In genomic region chr1:201795066-201795465, GRCh38 we compare ENCODE assay signal across 8 cellular contexts. TPM values are rescaled to one million over a fixed set of nuclear protein-coding genes. Genes with fewer than 3 reads are reported as not detected.
DNase-seq lines count a peak whose midpoint lies in the region; ATAC-seq and TF ChIP-seq lines count a peak whose summit lies in the region.

No MANE protein-coding gene starts in this region.

- H3K27ac Mint-ChIP-seq in glutamatergic neuron (ENCODE audit: unreplicated experiment), result no peak overlapping the region
- no peak overlapping the region for H3K27ac Mint-ChIP-seq in activated T-cell treated with anti-CD3 and anti-CD28 coated beads, Interleukin-2, amount 50 U/mL, for 24 hours
- no peak overlapping the region for H3K27ac Mint-ChIP-seq in stimulated activated effector memory CD8-positive, alpha-beta T cell treated with anti-CD3 and anti-CD28 coated beads, Interleukin-12 subunit alpha, Interleukin-12 subunit beta, amount 100 ng/mL, for 72 hours

- intact Hi-C loops in PC-9 (cut with micrococcal nuclease; ENCODE audit: unreplicated experiment), result no loop called here
- intact Hi-C loops in left lung (cut with DNase I), result loop anchor here in 1 of 2 donors (10.0 kb wide), 1 partner anchor 90 kb away; no protein-coding TSS in a partner anchor

- no peak overlapping the region for H3K4me3 Mint-ChIP-seq in glutamatergic neuron (ENCODE audit: unreplicated experiment)
- H3K4me3 Mint-ChIP-seq in activated T-cell treated with anti-CD3 and anti-CD28 coated beads, Interleukin-2, amount 50 U/mL, for 24 hours, result no peak overlapping the region
- H3K4me3 Mint-ChIP-seq in stimulated activated effector memory CD8-positive, alpha-beta T cell treated with anti-CD3 and anti-CD28 coated beads, Interleukin-12 subunit alpha, Interleukin-12 subunit beta, amount 100 ng/mL, for 72 hours, result no peak overlapping the region

- H2AFZ ChIP-seq in GM23248 (no peak overlapping the region), PC-9 (no peak overlapping the region)

- no peak overlapping the region for H3K9ac ChIP-seq in GM23248

- H3K27me3 ChIP-seq in GM23248 (replicated peaks; ENCODE audit: insufficient read depth) (no peaks in the 10 kb centered on the region), PC-9 (ENCODE audit: insufficient read depth, low read depth) (no peaks in the 10 kb centered on the region), left lung (no peaks in the 10 kb centered on the region), MG63 (no peaks in the 10 kb centered on the region)

- no TSS peak for BruUV-seq in PC-9 (replicated peaks; lab: Mats Ljungman, UMichigan)

- H3K4me3 ChIP-seq in AG04449 (ENCODE audit: low read depth, low read length), result no peak overlapping the region
- H3K4me3 ChIP-seq in GM23248, result no peak overlapping the region
- no peak overlapping the region for H3K4me3 ChIP-seq in PC-9
- H3K4me3 ChIP-seq in left lung, result no peak overlapping the region
- H3K4me3 ChIP-seq in MG63, result no peak overlapping the region

- peaks cover 75% of the 10 kb centered on the region for H3F3A ChIP-seq in GM23248 (ENCODE audit: insufficient read depth)
- 0 out of 2 replicates have a peak, but pooled peaks cover 7% of the 10 kb centered on the region for H3F3A ChIP-seq in PC-9 (ENCODE audit: insufficient read depth, low read depth)

- peaks cover 9% of the 10 kb centered on the region for H3K36me3 Mint-ChIP-seq in glutamatergic neuron (ENCODE audit: unreplicated experiment)
- no peaks in the 10 kb centered on the region for H3K36me3 Mint-ChIP-seq in activated T-cell treated with anti-CD3 and anti-CD28 coated beads, Interleukin-2, amount 50 U/mL, for 24 hours (ENCODE audit: low read depth)
- no peaks in the 10 kb centered on the region for H3K36me3 Mint-ChIP-seq in stimulated activated effector memory CD8-positive, alpha-beta T cell treated with anti-CD3 and anti-CD28 coated beads, Interleukin-12 subunit alpha, Interleukin-12 subunit beta, amount 100 ng/mL, for 72 hours

- in situ Hi-C loops in GM23248 (cut with MboI), result loop anchor here (10.0 kb wide), 1 partner anchor 240 kb away; no protein-coding TSS in a partner anchor

- H3K36me3 ChIP-seq in GM23248 (ENCODE audit: low read depth) (peaks cover 64% of the 10 kb centered on the region), PC-9 (ENCODE audit: low read depth) (peaks cover 5% of the 10 kb centered on the region; the same call in 1 of the 2 replicates), left lung (peaks cover 0 to 24% of the 10 kb centered on the region in 2 donors), MG63 (peaks cover 91% of the 10 kb centered on the region)

- POLR2A ChIA-PET in AG04449 (lab: Yijun Ruan, JAX), result interaction anchor here (1.3 kb wide), 1 partner anchor 82 kb away, joined by 4 read pairs; no protein-coding TSS in a partner anchor
- POLR2A ChIA-PET in PC-9 (lab: Charles Lee; ENCODE audit: unreplicated experiment), result interaction anchor here (0.6 to 0.7 kb wide), 2 partner anchors 49 to 85 kb away, joined by 4 to 8 read pairs; no protein-coding TSS in a partner anchor

- peaks cover 14% of the 10 kb centered on the region for H3K9me3 Mint-ChIP-seq in glutamatergic neuron (ENCODE audit: unreplicated experiment)
- H3K9me3 Mint-ChIP-seq in activated T-cell treated with anti-CD3 and anti-CD28 coated beads, Interleukin-2, amount 50 U/mL, for 24 hours, result no peaks in the 10 kb centered on the region
- no peaks in the 10 kb centered on the region for H3K9me3 Mint-ChIP-seq in stimulated activated effector memory CD8-positive, alpha-beta T cell treated with anti-CD3 and anti-CD28 coated beads, Interleukin-12 subunit alpha, Interleukin-12 subunit beta, amount 100 ng/mL, for 72 hours

- peaks cover 14% of the 10 kb centered on the region for H3K4me1 Mint-ChIP-seq in glutamatergic neuron (ENCODE audit: low read depth, unreplicated experiment)
- H3K4me1 Mint-ChIP-seq in activated T-cell treated with anti-CD3 and anti-CD28 coated beads, Interleukin-2, amount 50 U/mL, for 24 hours (ENCODE audit: low read depth), result no peaks in the 10 kb centered on the region
- H3K4me1 Mint-ChIP-seq in stimulated activated effector memory CD8-positive, alpha-beta T cell treated with anti-CD3 and anti-CD28 coated beads, Interleukin-12 subunit alpha, Interleukin-12 subunit beta, amount 100 ng/mL, for 72 hours, result peaks cover 6% of the 10 kb centered on the region

- H3K27ac ChIP-seq in GM23248, result peak overlapping the region; percentile 26
- no peak overlapping the region for H3K27ac ChIP-seq in PC-9
- no peak overlapping the region for H3K27ac ChIP-seq in left lung

- TF ChIP-seq CTCF in AG04449 (IDR thresholded peaks at IDR 0.05; ENCODE audit: insufficient read depth, low read length, missing control alignments) (peak; percentile 26), PC-9 (conservative IDR thresholded peaks at IDR 0.05) (peak; percentile 52), glutamatergic neuron (IDR thresholded peaks at IDR 0.05; ENCODE audit: partially characterized antibody, unreplicated experiment) (peak; percentile 37), left lung (IDR thresholded peaks at IDR 0.05) (peak in 1 of 2 donors; percentile 13)

- no peaks in the 10 kb centered on the region for H3K9me3 ChIP-seq in GM23248 (ENCODE audit: low read depth)
- H3K9me3 ChIP-seq in PC-9 (ENCODE audit: insufficient read depth, low read depth), result no peaks in the 10 kb centered on the region
- H3K9me3 ChIP-seq in left lung, result no peaks in the 10 kb centered on the region
- no peaks in the 10 kb centered on the region for H3K9me3 ChIP-seq in MG63

- ATAC-seq in left lung, result no peak
- no peak for ATAC-seq in stimulated activated effector memory CD8-positive, alpha-beta T cell treated with anti-CD3 and anti-CD28 coated beads, Interleukin-12 subunit alpha, Interleukin-12 subunit beta, amount 100 ng/mL, for 72 hours

- H3K4me2 ChIP-seq in GM23248 (ENCODE audit: unreplicated experiment) (no peak overlapping the region), PC-9 (no peak overlapping the region)

- CTCF ChIA-PET in AG04449 (lab: Yijun Ruan, JAX) (interaction anchor here (0.8 to 20.5 kb wide), 27 partner anchors 9 to 283 kb away, joined by 3 to 785 read pairs (median 5); partner anchors contain the start of genes IPO9 and NAV1), PC-9 (lab: Charles Lee) (interaction anchor here (0.6 to 1.4 kb wide), 3 partner anchors 86 to 237 kb away, joined by 3 to 8 read pairs (median 3); no protein-coding TSS in a partner anchor)

- H3K79me2 ChIP-seq in GM23248 (ENCODE audit: insufficient read depth) (peaks cover 76% of the 10 kb centered on the region), PC-9 (ENCODE audit: low read depth) (no peaks in the 10 kb centered on the region)

- H3K4me1 ChIP-seq in GM23248 (ENCODE audit: insufficient read depth), result peaks cover 29% of the 10 kb centered on the region
- H3K4me1 ChIP-seq in PC-9 (replicated peaks; ENCODE audit: insufficient read depth), result no peaks in the 10 kb centered on the region
- H3K4me1 ChIP-seq in left lung, result peaks cover 25 to 31% of the 10 kb centered on the region in 2 donors

- H3K9me2 ChIP-seq in GM23248 (ENCODE audit: insufficient read depth) (no peaks in the 10 kb centered on the region), PC-9 (ENCODE audit: insufficient read depth) (no peaks in the 10 kb centered on the region)

- 51 to 52% methylated on average over 3 of the region's 3 CpGs for WGBS in GM23248 (ENCODE audit: low coverage in 1 of 2, low lambda C conversion rate in 2 of 2, missing lambda C conversion rate in 2 of 2), 2 experiments

- H4K20me1 ChIP-seq in GM23248 (ENCODE audit: insufficient read depth) (no peaks in the 10 kb centered on the region), PC-9 (ENCODE audit: insufficient read depth) (0 out of 2 replicates have a peak, but pooled peaks cover 2% of the 10 kb centered on the region)

- DNase-seq in AG04449 (ENCODE audit: low read depth, low spot score) (no peak), GM23248 (peak; percentile 76), PC-9 (no peak), glutamatergic neuron (no peak), left lung (no peak), MG63 (no peak)
- DNase-seq in activated T-cell treated with anti-CD3 and anti-CD28 coated beads, Interleukin-2, amount 50 U/mL, for 24 hours, result no peak
- DNase-seq in stimulated activated effector memory CD8-positive, alpha-beta T cell treated with anti-CD3 and anti-CD28 coated beads, Interleukin-12 subunit alpha, Interleukin-12 subunit beta, amount 100 ng/mL, for 72 hours (ENCODE audit: low spot score in 2 of 2), result no peak

- peaks cover 7% of the 10 kb centered on the region for H3K27me3 Mint-ChIP-seq in glutamatergic neuron (ENCODE audit: unreplicated experiment)
- H3K27me3 Mint-ChIP-seq in activated T-cell treated with anti-CD3 and anti-CD28 coated beads, Interleukin-2, amount 50 U/mL, for 24 hours, result no peaks in the 10 kb centered on the region

RNA-seq across cellular contexts. Expression of gene IPO9, which starts 33.9 kb away (rescaled TPM):
- 17.6 and 18.3 TPM in 2 replicates for total RNA-seq in GM23248 (2014; rRNA removed; shearing (Covaris generic))
- 52.4 and 53.8 TPM in 2 replicates for polyA plus RNA-seq in GM23248 (2016; fragmentation: Nextera tagmentation; extraction: Ambion mirVana)
- total RNA-seq in PC-9 (2021), result 67.3 and 76.2 TPM in 2 replicates
- 97.8 TPM for total RNA-seq in glutamatergic neuron (ENCODE audit: unreplicated experiment)
- 10 to 100 TPM; 49.3 to 59.2 TPM for total RNA-seq in left lung
- total RNA-seq in MG63 (2014; rRNA removed; shearing (Covaris generic); ENCODE audit: low replicate concordance), result 23.8 and 32.1 TPM in 2 replicates
